ENCODE assay signal across 1 cellular context in genomic region chr17:48908853-48909394, GRCh38.
TF ChIP-seq lines count a peak whose summit lies in the region.

No MANE protein-coding gene starts in this region.

TF ChIP-seq in H1, 55 proteins besides CTCF, POLR2A, EP300 and RAD21 (continued from another document):
- 0 out of 2 replicates have a peak, but pooled peaks have one; percentile 44 for TF ChIP-seq SP1 (IDR thresholded peaks at IDR 0.05; ENCODE audit: low read depth, low read length)
- TF ChIP-seq POLR2AphosphoS5 (IDR thresholded peaks at IDR 0.05; ENCODE audit: low read depth, low read length) = peak; percentile 34; the same call in 1 of the 2 replicates
- no peak for TF ChIP-seq TCF12 (IDR thresholded peaks at IDR 0.05; ENCODE audit: low read depth, low read length)
